ENCODE assay signal across 15 cellular contexts in the genomic region with DNA sequence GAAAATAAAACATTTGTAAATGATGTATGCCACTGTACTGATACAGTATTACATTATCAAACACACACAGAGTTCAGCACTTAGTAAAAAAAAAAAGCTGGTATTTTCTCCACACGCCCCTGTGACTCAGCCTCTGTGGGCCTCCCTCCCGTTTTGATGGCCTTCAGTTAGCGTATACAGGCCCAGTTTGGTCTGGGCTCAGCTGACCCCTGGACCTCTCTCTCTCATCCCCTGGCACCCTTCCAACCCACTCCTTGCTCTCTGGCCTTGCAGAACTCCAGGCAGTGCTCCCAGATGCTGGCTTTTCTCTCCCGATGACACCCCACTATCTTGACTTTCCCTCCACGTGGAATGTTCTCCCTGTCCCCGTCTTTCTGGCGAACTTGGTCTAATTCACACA.
A peak's percentile ranks its signal among the peaks of the same experiment; 100 is the strongest.
DNase-seq lines count a peak whose midpoint lies in the region; ATAC-seq and TF ChIP-seq lines count a peak whose summit lies in the region.
"Had no signal": no experiment of that assay in that cellular context is flagged by ENCODE, and none has a peak within 500 bp of the region (broad histone marks: within the 10 kb centered on the region; RNA-seq: fewer than 3 reads in every experiment).

No MANE protein-coding gene starts in this region.

- no peaks in the 10 kb centered on the region for H3K36me3 ChIP-seq in mesenchymal stem cell (ENCODE audit: control insufficient read depth in 1 of 2, insufficient read depth in 2 of 2, low read depth in 1 of 2, low read length in 2 of 2)
- H3K36me3 ChIP-seq: thyroid gland had no signal

- peaks cover 5% of the 10 kb centered on the region for H3K27me3 Mint-ChIP-seq in progenitor cell of endocrine pancreas
- no peaks in the 10 kb centered on the region for H3K27me3 Mint-ChIP-seq in T-helper 17 cell

- no peak overlapping the region for H3K23ac ChIP-seq in mesenchymal stem cell (ENCODE audit: low read length in 2 of 2)

- no peak overlapping the region for H4K8ac ChIP-seq in mesenchymal stem cell (ENCODE audit: low read length)

- H3K27ac ChIP-seq in mesenchymal stem cell (ENCODE audit: low read length, poor library complexity, severe bottlenecking), result no peak overlapping the region
- H3K27ac ChIP-seq: thyroid gland had no signal

- H2AK5ac ChIP-seq in mesenchymal stem cell (ENCODE audit: low read length, severe bottlenecking), result no peak overlapping the region

- H3K9ac ChIP-seq in mesenchymal stem cell (ENCODE audit: low read length), result peak overlapping the region; percentile 13

- H3K4me3 ChIP-seq in HFF-Myc (replicated peaks; ENCODE audit: low read depth, low read length) (no peak overlapping the region), choroid plexus epithelial cell (ENCODE audit: low read depth, low read length) (no peak overlapping the region), mesenchymal stem cell (ENCODE audit: insufficient read depth in 1 of 2, low read depth in 1 of 2, low read length in 2 of 2) (no peak overlapping the region)
- H3K4me3 ChIP-seq: GM12878, thyroid gland had no signal

- H4K91ac ChIP-seq in mesenchymal stem cell (ENCODE audit: low read length), result no peak overlapping the region

- no peak overlapping the region for H2AFZ ChIP-seq in mesenchymal stem cell (ENCODE audit: low read depth, low read length)

- H3K9me3 Mint-ChIP-seq in progenitor cell of endocrine pancreas (ENCODE audit: low read depth), result no peaks in the 10 kb centered on the region

- TF ChIP-seq CTCF in HFF-Myc (IDR thresholded peaks at IDR 0.05; ENCODE audit: low read depth, low read length, missing control alignments) (no peak), choroid plexus epithelial cell (conservative IDR thresholded peaks at IDR 0.05; ENCODE audit: low read depth, low read length) (no peak), progenitor cell of endocrine pancreas (IDR thresholded peaks at IDR 0.05; ENCODE audit: unreplicated experiment) (no peak)

- no peaks in the 10 kb centered on the region for H3K4me1 ChIP-seq in mesenchymal stem cell (ENCODE audit: control insufficient read depth, insufficient read depth, low read depth, low read length)

- H3K27ac Mint-ChIP-seq in progenitor cell of endocrine pancreas (no peak overlapping the region), T-helper 17 cell (no peak overlapping the region)
- H3K27ac Mint-ChIP-seq: activated naive CD4-positive, alpha-beta T cell treated with anti-CD3 and anti-CD28 coated beads for 36 hours; memory B cell had no signal

- H3K9me3 ChIP-seq in mesenchymal stem cell (ENCODE audit: control insufficient read depth, low read length) (no peaks in the 10 kb centered on the region), T-helper 17 cell (ENCODE audit: control insufficient read depth, low read length, poor library complexity, severe bottlenecking) (no peaks in the 10 kb centered on the region)
- H3K9me3 ChIP-seq: thyroid gland had no signal

- H2BK120ac ChIP-seq in mesenchymal stem cell (ENCODE audit: low read depth, low read length), result no peak overlapping the region

- no peak overlapping the region for H2BK12ac ChIP-seq in mesenchymal stem cell (ENCODE audit: low read length in 2 of 2)

- DNase-seq in A172 (ENCODE audit: low spot score) (peak; percentile 39), HFF-Myc (ENCODE audit: extremely low read depth, low read depth) (peak; percentile 27), choroid plexus epithelial cell (ENCODE audit: low read depth) (peak; percentile 34), mesenchymal stem cell (peak; percentile 84), progenitor cell of endocrine pancreas (ENCODE audit: low spot score, unreplicated experiment) (no peak), T-helper 17 cell (no peak)
- DNase-seq: activated naive CD4-positive, alpha-beta T cell treated with anti-CD3 and anti-CD28 coated beads for 36 hours; NCI-H2081; occipital lobe; stimulated activated CD4-positive, alpha-beta T cell treated with anti-CD3 and anti-CD28 coated beads, Interleukin-15, amount 100 ng/mL, for 24 hours; thyroid gland had no signal

- no peaks in the 10 kb centered on the region for H3K79me1 ChIP-seq in mesenchymal stem cell (replicated peaks; ENCODE audit: low read length, poor library complexity, severe bottlenecking)

- H2BK15ac ChIP-seq in mesenchymal stem cell (ENCODE audit: low read depth, poor library complexity, severe bottlenecking), result no peak overlapping the region

- H3K18ac ChIP-seq in mesenchymal stem cell (ENCODE audit: low read depth in 1 of 2, low read length in 2 of 2), result no peak overlapping the region

- H3K4ac ChIP-seq in mesenchymal stem cell (ENCODE audit: low read depth in 1 of 2, low read length in 2 of 2), result no peak overlapping the region

- H3K4me1 Mint-ChIP-seq in progenitor cell of endocrine pancreas (ENCODE audit: low read depth) (peaks cover 10% of the 10 kb centered on the region), T-helper 17 cell (no peaks in the 10 kb centered on the region)
- H3K4me1 Mint-ChIP-seq: memory B cell had no signal

- no peak overlapping the region for H3K4me3 Mint-ChIP-seq in progenitor cell of endocrine pancreas (ENCODE audit: low read depth)
- H3K4me3 Mint-ChIP-seq in T-helper 17 cell, result no peak overlapping the region
- H3K4me3 Mint-ChIP-seq: activated naive CD4-positive, alpha-beta T cell treated with anti-CD3 and anti-CD28 coated beads for 36 hours; memory B cell had no signal

- peaks cover 0 to 5% of the 10 kb centered on the region in 2 experiments for H3K27me3 ChIP-seq in mesenchymal stem cell (ENCODE audit: control insufficient read depth in 1 of 2, insufficient read depth in 1 of 2, low read length in 2 of 2)
- H3K27me3 ChIP-seq: thyroid gland had no signal

- no peak overlapping the region for H3K14ac ChIP-seq in mesenchymal stem cell (ENCODE audit: low read length in 2 of 2)

- H3K4me2 ChIP-seq in mesenchymal stem cell (ENCODE audit: low read length, poor library complexity, severe bottlenecking), result no peak overlapping the region

- ATAC-seq in GM21786 (IDR thresholded peaks at IDR 0.05; ENCODE audit: unreplicated experiment) (no peak), HG02981 (IDR thresholded peaks at IDR 0.05; ENCODE audit: unreplicated experiment) (no peak), T-helper 17 cell (no peak)
- ATAC-seq: GM12878 had no signal

- no peak overlapping the region for H2BK5ac ChIP-seq in mesenchymal stem cell (ENCODE audit: low read depth, low read length, poor library complexity, severe bottlenecking)

- H3K36me3 Mint-ChIP-seq in progenitor cell of endocrine pancreas (ENCODE audit: insufficient read depth) (no peaks in the 10 kb centered on the region), T-helper 17 cell (ENCODE audit: low read depth) (no peaks in the 10 kb centered on the region)
- H3K36me3 Mint-ChIP-seq: memory B cell had no signal

- 44% methylated on average over 7 of the region's 7 CpGs for WGBS in mesenchymal stem cell

Comparison
In these comparisons a context has a peak if more than half of its experiments do, and no peak if none do; other contexts are left out.
1. DNase-seq: peak in A172 (single experiment), HFF-Myc (single experiment), choroid plexus epithelial cell (single experiment) and mesenchymal stem cell (single experiment); none in progenitor cell of endocrine pancreas (single experiment) and T-helper 17 cell (0 of 3).